ENCODE assay signal across 1 cellular context in the genomic region with DNA sequence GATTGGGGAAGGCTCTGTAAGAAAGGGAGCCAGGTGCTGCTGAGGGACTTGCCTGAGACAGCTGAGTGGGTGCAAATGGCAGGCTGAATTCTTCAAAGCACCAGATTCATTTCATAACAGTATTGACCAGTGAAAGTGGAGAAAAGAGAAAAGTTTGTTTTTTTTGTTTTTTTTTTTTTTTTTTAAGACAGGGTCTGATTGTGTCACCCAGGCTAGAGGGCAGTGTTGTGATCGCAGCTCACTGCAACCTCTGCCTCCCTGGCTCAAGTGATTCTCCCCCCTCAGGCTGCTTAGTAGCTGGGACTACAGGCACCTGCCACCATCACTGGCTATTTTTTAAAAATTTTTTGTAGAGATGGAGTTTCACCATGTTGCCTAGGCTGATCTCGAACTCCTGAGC.
TF ChIP-seq lines count a peak whose summit lies in the region.

No MANE protein-coding gene starts in this region.

TF ChIP-seq in HCT116, 20 proteins besides CTCF, POLR2A, EP300 and RAD21 (continued from another document):
- TF ChIP-seq, protein P1, sequence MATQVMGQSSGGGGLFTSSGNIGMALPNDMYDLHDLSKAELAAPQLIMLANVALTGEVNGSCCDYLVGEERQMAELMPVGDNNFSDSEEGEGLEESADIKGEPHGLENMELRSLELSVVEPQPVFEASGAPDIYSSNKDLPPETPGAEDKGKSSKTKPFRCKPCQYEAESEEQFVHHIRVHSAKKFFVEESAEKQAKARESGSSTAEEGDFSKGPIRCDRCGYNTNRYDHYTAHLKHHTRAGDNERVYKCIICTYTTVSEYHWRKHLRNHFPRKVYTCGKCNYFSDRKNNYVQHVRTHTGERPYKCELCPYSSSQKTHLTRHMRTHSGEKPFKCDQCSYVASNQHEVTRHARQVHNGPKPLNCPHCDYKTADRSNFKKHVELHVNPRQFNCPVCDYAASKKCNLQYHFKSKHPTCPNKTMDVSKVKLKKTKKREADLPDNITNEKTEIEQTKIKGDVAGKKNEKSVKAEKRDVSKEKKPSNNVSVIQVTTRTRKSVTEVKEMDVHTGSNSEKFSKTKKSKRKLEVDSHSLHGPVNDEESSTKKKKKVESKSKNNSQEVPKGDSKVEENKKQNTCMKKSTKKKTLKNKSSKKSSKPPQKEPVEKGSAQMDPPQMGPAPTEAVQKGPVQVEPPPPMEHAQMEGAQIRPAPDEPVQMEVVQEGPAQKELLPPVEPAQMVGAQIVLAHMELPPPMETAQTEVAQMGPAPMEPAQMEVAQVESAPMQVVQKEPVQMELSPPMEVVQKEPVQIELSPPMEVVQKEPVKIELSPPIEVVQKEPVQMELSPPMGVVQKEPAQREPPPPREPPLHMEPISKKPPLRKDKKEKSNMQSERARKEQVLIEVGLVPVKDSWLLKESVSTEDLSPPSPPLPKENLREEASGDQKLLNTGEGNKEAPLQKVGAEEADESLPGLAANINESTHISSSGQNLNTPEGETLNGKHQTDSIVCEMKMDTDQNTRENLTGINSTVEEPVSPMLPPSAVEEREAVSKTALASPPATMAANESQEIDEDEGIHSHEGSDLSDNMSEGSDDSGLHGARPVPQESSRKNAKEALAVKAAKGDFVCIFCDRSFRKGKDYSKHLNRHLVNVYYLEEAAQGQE (IDR thresholded peaks at IDR 0.05; ENCODE audit: low read depth): no peak
- TF ChIP-seq ZFX (IDR thresholded peaks at IDR 0.05): no peak
- TF ChIP-seq EZH2 (IDR thresholded peaks at IDR 0.05): no peak
- no peak for TF ChIP-seq FOSL1 (IDR thresholded peaks at IDR 0.05; ENCODE audit: low read depth)
- TF ChIP-seq ZBTB33 (IDR thresholded peaks at IDR 0.05; ENCODE audit: extremely low read depth, insufficient replicate concordance, low read length): no peak
- TF ChIP-seq YY1 (IDR thresholded peaks at IDR 0.05; ENCODE audit: extremely low read depth, insufficient replicate concordance, low read depth, low read length): no peak
- TF ChIP-seq SRF (IDR thresholded peaks at IDR 0.05; ENCODE audit: low read depth): no peak
